In the genomic region with DNA sequence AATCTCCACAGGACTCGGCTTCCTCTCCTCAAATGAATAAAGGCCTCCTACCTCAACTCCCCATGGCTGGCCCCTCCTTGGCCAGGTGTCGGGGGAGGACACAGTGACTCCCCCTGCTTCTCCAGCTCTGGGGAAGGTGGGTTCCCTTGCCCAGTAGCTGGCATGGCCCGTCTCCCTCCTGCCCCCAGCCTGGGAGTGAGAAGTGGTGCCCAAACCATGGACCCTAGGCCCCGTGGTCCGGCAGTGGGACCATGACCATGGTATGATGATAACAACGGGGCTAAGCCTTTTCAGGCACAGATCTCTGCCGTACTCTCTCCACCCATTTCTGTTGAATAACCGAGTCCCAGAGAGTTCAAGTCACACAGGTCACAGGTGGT, we compare ENCODE assay signal across 24 cellular contexts. TPM values are rescaled to one million over a fixed set of nuclear protein-coding genes. Genes with fewer than 3 reads are reported as not detected.
"Had no signal": no experiment of that assay in that cellular context is flagged by ENCODE, and none has a peak within 500 bp of the region (broad histone marks: within the 10 kb centered on the region; RNA-seq: fewer than 3 reads in every experiment).

No MANE protein-coding gene starts in this region.

- H3K9me3 ChIP-seq: MG63, SJCRH30 had no signal

- FAIRE-seq: HepG2, RCC 7860 had no signal

- DNase-seq: IMR-90, Karpas-422, KG1, MG63, NCI-H1092, NCI-H1105 treated with DMSO at 0.1 percent for 48 hours, NCI-H1417 treated with DMSO at 0.1 percent for 48 hours, NCI-H146, NCI-H187, NCI-H2029, NCI-H2081 treated with DMSO at 0.1 percent for 48 hours, NCI-H2171, NCI-H226, NCI-H446, NCI-H510A, NCI-H524 treated with DMSO at 0.1 percent for 48 hours, NCI-H69, NCI-H774, RPMI8226, SHP77, SJCRH30 had no signal

- H3K36me3 ChIP-seq: MG63, SJCRH30 had no signal

- H3K4me3 ChIP-seq: MG63, SJCRH30 had no signal

- H3K27ac ChIP-seq: SJCRH30 had no signal

- H3K27me3 ChIP-seq: MG63, SJCRH30 had no signal

RNA-seq across cellular contexts. Expression of a gene that starts 11.2 kb away (rescaled TPM):
- total RNA-seq: HepG2, HT1080, IMR-90, SJCRH30 had no signal
- polyA plus RNA-seq: HepG2, IMR-90 had no signal

RNA-seq across cellular contexts. Expression of a gene that starts 31.0 kb away (rescaled TPM):
- total RNA-seq: HepG2, HT1080, IMR-90, SJCRH30 had no signal
- polyA plus RNA-seq: HepG2, IMR-90 had no signal

RNA-seq across cellular contexts. Expression of a gene that starts 35.6 kb away (rescaled TPM):
- total RNA-seq: HT1080, IMR-90, SJCRH30 had no signal
- polyA plus RNA-seq: IMR-90 had no signal

RNA-seq across cellular contexts. Expression of a gene that starts 36.0 kb away (rescaled TPM):
- total RNA-seq: HepG2, HT1080, IMR-90, SJCRH30 had no signal
- polyA plus RNA-seq: HepG2, IMR-90 had no signal
